33 cellular contexts compared by ENCODE assay signal in genomic region chr11:7522546-7522945, GRCh38. TPM values are rescaled to one million over a fixed set of nuclear protein-coding genes. Genes with fewer than 3 reads are reported as not detected.
"Had no signal": no experiment of that assay in that cellular context is flagged by ENCODE, and none has a peak within 500 bp of the region (broad histone marks: within the 10 kb centered on the region; RNA-seq: fewer than 3 reads in every experiment).

No MANE protein-coding gene starts in this region.

- H3K27me3 Mint-ChIP-seq: activated B cell treated with CpG ODN at 0.5 μM for 24 hours; activated CD4-positive, alpha-beta T cell treated with anti-CD3 and anti-CD28 coated beads for 36 hours; activated naive CD4-positive, alpha-beta T cell treated with anti-CD3 and anti-CD28 coated beads, Interleukin-2, amount 50 U/mL, for 24 hours; activated naive CD8-positive, alpha-beta T cell treated with anti-CD3 and anti-CD28 coated beads, Interleukin-2, amount 50 U/mL, for 24 hours; naive B cell; stimulated activated memory B cell treated with anti-CD40 and anti-IgM and Interleukin-4, amounts not matched to agents 10 μg/mL and 1 μg/mL and 100 μg/mL, for 72 hours had no signal

- H3K9me3 Mint-ChIP-seq: activated naive CD4-positive, alpha-beta T cell treated with anti-CD3 and anti-CD28 coated beads, Interleukin-2, amount 50 U/mL, for 24 hours; activated naive CD8-positive, alpha-beta T cell treated with anti-CD3 and anti-CD28 coated beads, Interleukin-2, amount 50 U/mL, for 24 hours; activated T-helper 2 cell treated with anti-CD3 and anti-CD28 coated beads, Interferon-gamma antibody, Interleukin-2, Interleukin-4, amounts not matched to agents 10 μg/mL and 5 μg/mL and 100 μg/mL, durations not matched to agents 14 hours and 24 hours and 36 hours; T-helper 2 cell treated with Interferon-gamma antibody and Interleukin-4, amounts not matched to agents 5 μg/mL and 100 μg/mL, for 36 hours had no signal

- H3K4me3 Mint-ChIP-seq: activated B cell treated with CpG ODN at 0.5 μM for 24 hours; activated CD4-positive, alpha-beta T cell treated with anti-CD3 and anti-CD28 coated beads for 36 hours; activated CD8-positive, alpha-beta memory T cell treated with anti-CD3 and anti-CD28 coated beads, Interleukin-2, amount 10 ng/mL, durations not matched to agents 7 days and 5 days; activated CD8-positive, alpha-beta T cell treated with anti-CD3 and anti-CD28 coated beads, Interleukin-2, amount 10 ng/mL, durations not matched to agents 7 days and 5 days; activated naive CD4-positive, alpha-beta T cell treated with anti-CD3 and anti-CD28 coated beads, Interleukin-2, amount 50 U/mL, for 24 hours; activated naive CD8-positive, alpha-beta T cell treated with anti-CD3 and anti-CD28 coated beads, Interleukin-2, amount 50 U/mL, for 24 hours; mesothelial cell of epicardium; nephron progenitor cell; T-helper 2 cell treated with Interferon-gamma antibody and Interleukin-4, amounts not matched to agents 5 μg/mL and 100 μg/mL, for 36 hours had no signal

- FAIRE-seq: endometrium, small intestine had no signal

- DNase-seq: activated B cell treated with CpG ODN at 0.5 μM for 24 hours; activated CD4-positive, alpha-beta T cell treated with anti-CD3 and anti-CD28 coated beads for 36 hours; activated CD8-positive, alpha-beta memory T cell treated with anti-CD3 and anti-CD28 coated beads, Interleukin-2, amount 10 ng/mL, durations not matched to agents 7 days and 5 days; activated CD8-positive, alpha-beta T cell treated with anti-CD3 and anti-CD28 coated beads, Interleukin-2, amount 10 ng/mL, durations not matched to agents 7 days and 5 days; activated naive CD8-positive, alpha-beta T cell treated with anti-CD3 and anti-CD28 coated beads, Interleukin-2, amount 50 U/mL, for 24 hours; activated T-cell treated with anti-CD3 and anti-CD28 coated beads, Interleukin-2, amount 50 U/mL, for 48 hours; central memory CD4-positive, alpha-beta T cell; dermis blood vessel endothelial cell; effector CD8-positive, alpha-beta T cell; esophagus squamous epithelium; glutamatergic neuron; islet precursor cell; left cardiac atrium; naive B cell; nephron progenitor cell; retina; sigmoid colon; small intestine; stimulated activated CD4-positive, alpha-beta T cell treated with anti-CD3 and anti-CD28 coated beads, Interleukin-1b, Interleukin-23, amount 100 ng/mL, for 48 hours; stimulated activated CD4-positive, alpha-beta T cell treated with anti-CD3 and anti-CD28 coated beads, Interleukin-4, amount 100 ng/mL, for 4 hours; stimulated activated CD8-positive, alpha-beta memory T cell treated with anti-CD3 and anti-CD28 coated beads, Interleukin-4, amount 100 ng/mL, for 48 hours; T-helper 1 cell; upper lobe of left lung had no signal

- H3K27ac ChIP-seq: epithelial cell of prostate, neutrophil, thoracic aorta had no signal

- ATAC-seq: activated CD4-positive, alpha-beta T cell treated with anti-CD3 and anti-CD28 coated beads for 36 hours; activated CD8-positive, alpha-beta memory T cell treated with anti-CD3 and anti-CD28 coated beads, Interleukin-2, amount 10 ng/mL, durations not matched to agents 7 days and 5 days; activated CD8-positive, alpha-beta T cell treated with anti-CD3 and anti-CD28 coated beads, Interleukin-2, amount 10 ng/mL, durations not matched to agents 7 days and 5 days; activated naive CD8-positive, alpha-beta T cell treated with anti-CD3 and anti-CD28 coated beads, Interleukin-2, amount 50 U/mL, for 24 hours; left cardiac atrium; stimulated activated memory B cell treated with anti-CD40 and anti-IgM and Interleukin-4, amounts not matched to agents 10 μg/mL and 1 μg/mL and 100 μg/mL, for 72 hours had no signal

- H3K27me3 ChIP-seq: esophagus squamous epithelium, sigmoid colon, upper lobe of left lung had no signal

- H3K4me3 ChIP-seq: esophagus squamous epithelium, sigmoid colon, thoracic aorta, upper lobe of left lung had no signal

- H3K9me3 ChIP-seq: esophagus squamous epithelium, neutrophil, sigmoid colon, thoracic aorta, upper lobe of left lung had no signal

- H3K36me3 ChIP-seq: esophagus squamous epithelium, neutrophil, sigmoid colon, thoracic aorta, upper lobe of left lung had no signal

- H3K36me3 Mint-ChIP-seq: activated naive CD4-positive, alpha-beta T cell treated with anti-CD3 and anti-CD28 coated beads, Interleukin-2, amount 50 U/mL, for 24 hours; naive B cell had no signal

- H3K27ac Mint-ChIP-seq: activated B cell treated with CpG ODN at 0.5 μM for 24 hours; activated CD4-positive, alpha-beta T cell treated with anti-CD3 and anti-CD28 coated beads for 36 hours; activated CD8-positive, alpha-beta memory T cell treated with anti-CD3 and anti-CD28 coated beads, Interleukin-2, amount 10 ng/mL, durations not matched to agents 7 days and 5 days; activated CD8-positive, alpha-beta T cell treated with anti-CD3 and anti-CD28 coated beads, Interleukin-2, amount 10 ng/mL, durations not matched to agents 7 days and 5 days; activated naive CD4-positive, alpha-beta T cell treated with anti-CD3 and anti-CD28 coated beads, Interleukin-2, amount 50 U/mL, for 24 hours; activated naive CD8-positive, alpha-beta T cell treated with anti-CD3 and anti-CD28 coated beads, Interleukin-2, amount 50 U/mL, for 24 hours; activated T-helper 2 cell treated with anti-CD3 and anti-CD28 coated beads, Interferon-gamma antibody, Interleukin-2, Interleukin-4, amounts not matched to agents 10 μg/mL and 5 μg/mL and 100 μg/mL, durations not matched to agents 14 hours and 24 hours and 36 hours; mesothelial cell of epicardium; nephron progenitor cell; progenitor cell of endocrine pancreas; stimulated activated memory B cell treated with anti-CD40 and anti-IgM and Interleukin-4, amounts not matched to agents 10 μg/mL and 1 μg/mL and 100 μg/mL, for 72 hours; T-helper 2 cell treated with Interferon-gamma antibody and Interleukin-4, amounts not matched to agents 5 μg/mL and 100 μg/mL, for 36 hours had no signal

RNA-seq across cellular contexts. Expression of gene OLFML1, which starts 37.2 kb away (rescaled TPM):
- total RNA-seq: activated B cell treated with CpG ODN at 0.5 μM for 24 hours; activated CD4-positive, alpha-beta T cell treated with anti-CD3 and anti-CD28 coated beads for 36 hours; activated CD8-positive, alpha-beta memory T cell treated with anti-CD3 and anti-CD28 coated beads, Interleukin-2, amount 10 ng/mL, durations not matched to agents 7 days and 5 days; activated CD8-positive, alpha-beta T cell treated with anti-CD3 and anti-CD28 coated beads, Interleukin-2, amount 10 ng/mL, durations not matched to agents 7 days and 5 days; activated T-helper 2 cell treated with anti-CD3 and anti-CD28 coated beads, Interferon-gamma antibody, Interleukin-2, Interleukin-4, amounts not matched to agents 10 μg/mL and 5 μg/mL and 100 μg/mL, durations not matched to agents 14 hours and 24 hours and 36 hours; dermis blood vessel endothelial cell; progenitor cell of endocrine pancreas had no signal
